ENCODE assay signal across 18 cellular contexts in genomic region chr18:79940814-79941472, GRCh38. TPM values are rescaled to one million over a fixed set of nuclear protein-coding genes. Genes with fewer than 3 reads are reported as not detected.
A peak's percentile ranks its signal among the peaks of the same experiment; 100 is the strongest.
DNase-seq lines count a peak whose midpoint lies in the region; TF ChIP-seq lines count a peak whose summit lies in the region.
"Had no signal": no experiment of that assay in that cellular context is flagged by ENCODE, and none has a peak within 500 bp of the region (broad histone marks: within the 10 kb centered on the region; RNA-seq: fewer than 3 reads in every experiment).

No MANE protein-coding gene starts in this region.

- no peak overlapping the region for H3K27ac Mint-ChIP-seq in activated T-helper 2 cell treated with anti-CD3 and anti-CD28 coated beads, Interferon-gamma antibody, Interleukin-2, Interleukin-4, amounts not matched to agents 10 μg/mL and 5 μg/mL and 100 μg/mL, durations not matched to agents 14 hours and 24 hours and 36 hours
- H3K27ac Mint-ChIP-seq: activated CD4-positive, alpha-beta T cell treated with anti-CD3 and anti-CD28 coated beads, Interleukin-2, amount 10 ng/mL, durations not matched to agents 24 days and 14 days; CD4-positive, alpha-beta T cell; naive B cell had no signal

- DNase-seq in D341Med (ENCODE audit: low spot score), result peak; percentile 34
- peak in 2 of 3 donors; percentile 32 to 40 for DNase-seq in Peyer's patch
- DNase-seq in spleen, result peak; percentile 47
- DNase-seq in iPS-NIHi7 (ENCODE audit: extremely low spot score), result no peak
- DNase-seq in germinal center (ENCODE audit: low spot score), result no peak
- DNase-seq in dedifferentiated amniotic fluid mesenchymal stem cell (ENCODE audit: extremely low spot score), result no peak
- DNase-seq in activated T-helper 2 cell treated with anti-CD3 and anti-CD28 coated beads, Interferon-gamma antibody, Interleukin-2, Interleukin-4, amounts not matched to agents 10 μg/mL and 5 μg/mL and 100 μg/mL, durations not matched to agents 14 hours and 24 hours and 36 hours (ENCODE audit: low spot score), result no peak
- DNase-seq: activated CD4-positive, alpha-beta T cell treated with anti-CD3 and anti-CD28 coated beads, Interleukin-2, amount 10 ng/mL, durations not matched to agents 24 days and 14 days; CD4-positive, alpha-beta T cell; central memory CD4-positive, alpha-beta T cell; foreskin fibroblast; naive B cell; NCI-H1417; NCI-H2107; NK-92 treated with Interleukin-12 subunit alpha and Interleukin-12 subunit beta, amount 100 ng/mL, for 24 hours; stimulated activated CD8-positive, alpha-beta memory T cell treated with anti-CD3 and anti-CD28 coated beads, Interleukin-4, amount 100 ng/mL, for 48 hours had no signal

- peaks cover 58% of the 10 kb centered on the region for H3K36me3 Mint-ChIP-seq in activated T-helper 2 cell treated with anti-CD3 and anti-CD28 coated beads, Interferon-gamma antibody, Interleukin-2, Interleukin-4, amounts not matched to agents 10 μg/mL and 5 μg/mL and 100 μg/mL, durations not matched to agents 14 hours and 24 hours and 36 hours (ENCODE audit: low read depth)

- H3K36me3 ChIP-seq in Peyer's patch, result peaks cover 0 to 29% (median 0%) of the 10 kb centered on the region in 3 donors
- H3K36me3 ChIP-seq in spleen, result peaks cover 0 to 87% (median 56%) of the 10 kb centered on the region in 6 donors

- no peak overlapping the region for H3K4me3 Mint-ChIP-seq in activated T-helper 2 cell treated with anti-CD3 and anti-CD28 coated beads, Interferon-gamma antibody, Interleukin-2, Interleukin-4, amounts not matched to agents 10 μg/mL and 5 μg/mL and 100 μg/mL, durations not matched to agents 14 hours and 24 hours and 36 hours (ENCODE audit: low read depth)
- H3K4me3 Mint-ChIP-seq: activated CD4-positive, alpha-beta T cell treated with anti-CD3 and anti-CD28 coated beads, Interleukin-2, amount 10 ng/mL, durations not matched to agents 24 days and 14 days; CD4-positive, alpha-beta T cell had no signal

- WGBS in spleen, 5 donors, result 83 to 93% (median 84%) methylated on average over 14 to 17 of the region's 17 CpGs

- no peak for TF ChIP-seq CTCF in Peyer's patch (IDR thresholded peaks at IDR 0.05)
- no peak for TF ChIP-seq CTCF in spleen (IDR thresholded peaks at IDR 0.05 in 8 of 11, conservative IDR thresholded peaks at IDR 0.05 in 3 of 11)

- H3K9me3 ChIP-seq in Peyer's patch (no peaks in the 10 kb centered on the region), spleen (peaks cover 0 to 17% (median 9%) of the 10 kb centered on the region in 8 donors)

- peaks cover 15% of the 10 kb centered on the region for H3K4me1 Mint-ChIP-seq in activated T-helper 2 cell treated with anti-CD3 and anti-CD28 coated beads, Interferon-gamma antibody, Interleukin-2, Interleukin-4, amounts not matched to agents 10 μg/mL and 5 μg/mL and 100 μg/mL, durations not matched to agents 14 hours and 24 hours and 36 hours (ENCODE audit: low read depth)

- no peaks in the 10 kb centered on the region for H3K27me3 Mint-ChIP-seq in activated T-helper 2 cell treated with anti-CD3 and anti-CD28 coated beads, Interferon-gamma antibody, Interleukin-2, Interleukin-4, amounts not matched to agents 10 μg/mL and 5 μg/mL and 100 μg/mL, durations not matched to agents 14 hours and 24 hours and 36 hours (ENCODE audit: low read depth)
- H3K27me3 Mint-ChIP-seq: activated CD4-positive, alpha-beta T cell treated with anti-CD3 and anti-CD28 coated beads, Interleukin-2, amount 10 ng/mL, durations not matched to agents 24 days and 14 days; CD4-positive, alpha-beta T cell; naive B cell had no signal

- H3K4me3 ChIP-seq in Peyer's patch, result no peak overlapping the region
- no peak overlapping the region for H3K4me3 ChIP-seq in spleen
- H3K4me3 ChIP-seq: hepatocyte had no signal

- H3K4me1 ChIP-seq in Peyer's patch (peaks cover 0 to 26% (median 0%) of the 10 kb centered on the region in 4 donors), spleen (peaks cover 4 to 53% (median 24%) of the 10 kb centered on the region in 6 donors)

- H3K27me3 ChIP-seq in Peyer's patch (no peaks in the 10 kb centered on the region), layer of hippocampus (ENCODE audit: control insufficient read depth, insufficient read depth, low read length) (no peaks in the 10 kb centered on the region), spleen (replicated peaks in 1 of 7) (no peaks in the 10 kb centered on the region)
- H3K27me3 ChIP-seq: hepatocyte had no signal

- peaks cover 13% of the 10 kb centered on the region for H3K9me3 Mint-ChIP-seq in activated T-helper 2 cell treated with anti-CD3 and anti-CD28 coated beads, Interferon-gamma antibody, Interleukin-2, Interleukin-4, amounts not matched to agents 10 μg/mL and 5 μg/mL and 100 μg/mL, durations not matched to agents 14 hours and 24 hours and 36 hours
- H3K9me3 Mint-ChIP-seq: CD4-positive, alpha-beta T cell had no signal

- intact Hi-C loops in spleen (cut with DNase I; ENCODE audit: low total_unique reads), result loop anchor here (10.0 kb wide), 1 partner anchor 256 kb away; no protein-coding TSS in a partner anchor
- intact Hi-C loops in activated T-helper 2 cell treated with anti-CD3 and anti-CD28 coated beads, Interferon-gamma antibody, Interleukin-2, Interleukin-4, amounts not matched to agents 10 μg/mL and 5 μg/mL and 100 μg/mL, durations not matched to agents 14 hours and 24 hours and 36 hours (cut with micrococcal nuclease), result no loop called here

- TF ChIP-seq POLR2A in Peyer's patch (IDR thresholded peaks at IDR 0.05) (no peak), spleen (IDR thresholded peaks at IDR 0.05) (no peak)

- no peak overlapping the region for H3K27ac ChIP-seq in Peyer's patch
- peak overlapping the region; percentile 42 for H3K27ac ChIP-seq in layer of hippocampus (ENCODE audit: low read depth, low read length)
- H3K27ac ChIP-seq in spleen, result no peak overlapping the region
- H3K27ac ChIP-seq: hepatocyte had no signal

RNA-seq across cellular contexts. Expression of gene SLC66A2, which starts 10.5 kb away (rescaled TPM):
- total RNA-seq in Peyer's patch (10 to 100 TPM; 28.0 to 41.4 (median 34.9) TPM), spleen (10 to 100 TPM; 40.9 to 61.9 (median 51.1) TPM)
- 10 to 100 TPM; 28.7 to 53.9 (median 33.4) TPM for polyA plus RNA-seq in spleen
- 48.1 and 49.5 TPM in 2 replicates for total RNA-seq in activated T-helper 2 cell treated with anti-CD3 and anti-CD28 coated beads, Interferon-gamma antibody, Interleukin-2, Interleukin-4, amounts not matched to agents 10 μg/mL and 5 μg/mL and 100 μg/mL, durations not matched to agents 14 hours and 24 hours and 36 hours

RNA-seq across cellular contexts. Expression of gene HSBP1L1, which starts 23.5 kb away (rescaled TPM):
- total RNA-seq in Peyer's patch (10 to 100 TPM; 14.9 to 64.9 (median 47.8) TPM), spleen (10 to 100 TPM; 10.3 to 36.4 (median 20.1) TPM)
- 10 to 100 TPM; 10.0 to 21.5 (median 15.8) TPM for polyA plus RNA-seq in spleen
- 12.0 and 15.5 TPM in 2 replicates for total RNA-seq in activated T-helper 2 cell treated with anti-CD3 and anti-CD28 coated beads, Interferon-gamma antibody, Interleukin-2, Interleukin-4, amounts not matched to agents 10 μg/mL and 5 μg/mL and 100 μg/mL, durations not matched to agents 14 hours and 24 hours and 36 hours

RNA-seq across cellular contexts. Expression of gene TXNL4A, which starts 47.4 kb away (rescaled TPM):
- total RNA-seq in Peyer's patch, result 10 to 100 TPM; 14.0 to 44.5 (median 19.4) TPM
- total RNA-seq in spleen, result 10 to 100 TPM; 20.7 to 76.5 (median 63.9) TPM
- 10 to 100 TPM; 75.2 to 98.5 (median 80.9) TPM for polyA plus RNA-seq in spleen
- total RNA-seq in activated T-helper 2 cell treated with anti-CD3 and anti-CD28 coated beads, Interferon-gamma antibody, Interleukin-2, Interleukin-4, amounts not matched to agents 10 μg/mL and 5 μg/mL and 100 μg/mL, durations not matched to agents 14 hours and 24 hours and 36 hours, result 181 and 194 TPM in 2 replicates

Comparison
In these comparisons a context has a peak if more than half of its experiments do, and no peak if none do; other contexts are left out.
1. DNase-seq: peak in D341Med (single experiment), Peyer's patch (2 of 3) and spleen (single experiment); none in iPS-NIHi7 (single experiment), germinal center (single experiment), dedifferentiated amniotic fluid mesenchymal stem cell (single experiment) and activated T-helper 2 cell treated with anti-CD3 and anti-CD28 coated beads, Interferon-gamma antibody, Interleukin-2, Interleukin-4, amounts not matched to agents 10 μg/mL and 5 μg/mL and 100 μg/mL, durations not matched to agents 14 hours and 24 hours and 36 hours (single experiment).